In the genomic region with DNA sequence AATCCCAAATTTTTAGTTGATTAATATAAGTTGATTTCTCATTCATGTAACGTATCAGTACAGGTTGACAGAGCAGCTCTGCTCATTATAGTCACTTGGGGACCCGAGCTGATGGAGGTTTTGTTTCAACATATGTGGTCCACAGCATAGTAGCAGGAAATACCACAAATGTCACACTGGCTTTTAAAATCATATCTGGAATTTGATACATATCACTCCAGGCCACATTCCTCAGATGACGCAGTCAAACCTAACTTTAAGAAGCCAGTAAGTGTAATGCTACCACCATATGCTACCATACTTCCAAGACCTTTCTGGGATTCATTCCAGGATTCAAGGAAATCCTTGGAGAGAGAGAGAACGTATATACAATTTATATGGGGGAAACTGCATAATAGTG, we compare ENCODE assay signal across 16 cellular contexts.
A peak's percentile ranks its signal among the peaks of the same experiment; 100 is the strongest.
DNase-seq lines count a peak whose midpoint lies in the region; ATAC-seq and TF ChIP-seq lines count a peak whose summit lies in the region.
"Had no signal": no experiment of that assay in that cellular context is flagged by ENCODE, and none has a peak within 500 bp of the region (broad histone marks: within the 10 kb centered on the region; RNA-seq: fewer than 3 reads in every experiment).

No MANE protein-coding gene starts in this region.

- no peaks in the 10 kb centered on the region for H3K27me3 Mint-ChIP-seq in activated naive CD4-positive, alpha-beta T cell treated with anti-CD3 and anti-CD28 coated beads, Interleukin-2, amount 10 ng/mL, durations not matched to agents 7 days and 5 days
- H3K27me3 Mint-ChIP-seq in stimulated activated naive CD8-positive, alpha-beta T cell treated with anti-CD3 and anti-CD28 coated beads, Interleukin-15, amount 100 ng/mL, for 72 hours: no peaks in the 10 kb centered on the region
- H3K27me3 Mint-ChIP-seq: progenitor cell of endocrine pancreas had no signal

- no peak overlapping the region for H3K4me3 ChIP-seq in foreskin fibroblast (ENCODE audit: low read depth in 1 of 2, low read length in 2 of 2)
- H3K4me3 ChIP-seq: K562 had no signal

- peak; percentile 75 to 89 for ATAC-seq in activated naive CD4-positive, alpha-beta T cell treated with anti-CD3 and anti-CD28 coated beads, Interleukin-2, amount 50 U/mL, for 72 hours
- peak; percentile 89 for ATAC-seq in stimulated activated naive CD8-positive, alpha-beta T cell treated with anti-CD3 and anti-CD28 coated beads, Interleukin-15, amount 100 ng/mL, for 72 hours
- ATAC-seq in HG02970 (IDR thresholded peaks at IDR 0.05; ENCODE audit: low FRiP score, unreplicated experiment): no peak
- ATAC-seq: activated T-cell treated with anti-CD3 and anti-CD28 coated beads, Interleukin-2, amount 50 U/mL, for 4 hours; K562 had no signal

- H3K4me1 Mint-ChIP-seq in activated naive CD4-positive, alpha-beta T cell treated with anti-CD3 and anti-CD28 coated beads, Interleukin-2, amount 10 ng/mL, durations not matched to agents 7 days and 5 days: peaks cover 25% of the 10 kb centered on the region
- H3K4me1 Mint-ChIP-seq in stimulated activated naive CD8-positive, alpha-beta T cell treated with anti-CD3 and anti-CD28 coated beads, Interleukin-15, amount 100 ng/mL, for 72 hours: peaks cover 48% of the 10 kb centered on the region

- no peak for DNase-seq in activated naive CD4-positive, alpha-beta T cell treated with anti-CD3 and anti-CD28 coated beads, Interleukin-2, amount 50 U/mL, for 72 hours (ENCODE audit: low spot score in 2 of 2)
- DNase-seq in activated naive CD4-positive, alpha-beta T cell treated with anti-CD3 and anti-CD28 coated beads, Interleukin-2, amount 10 ng/mL, durations not matched to agents 7 days and 5 days: no peak
- DNase-seq in SW 1271 (lab: John Stamatoyannopoulos, UW) (peak; percentile 58 to 89), foreskin fibroblast (peak; percentile 3 to 10), LoVo (ENCODE audit: low spot score) (no peak), T-helper 9 cell (no peak)
- DNase-seq in stimulated activated naive CD8-positive, alpha-beta T cell treated with anti-CD3 and anti-CD28 coated beads, Interleukin-15, amount 100 ng/mL, for 72 hours: peak in 1 of 2 donors; percentile 28
- DNase-seq: activated T-cell treated with anti-CD3 and anti-CD28 coated beads, Interleukin-2, amount 50 U/mL, for 4 hours; midbrain; NCI-H2081; NK-92 treated with Interleukin-12 subunit alpha and Interleukin-12 subunit beta, amount 100 ng/mL, for 24 hours; SIG-M5; stimulated activated CD4-positive, alpha-beta T cell treated with anti-CD3 and anti-CD28 coated beads, Interleukin-2, amount 100 ng/mL, for 24 hours had no signal

- H3K36me3 Mint-ChIP-seq in activated naive CD4-positive, alpha-beta T cell treated with anti-CD3 and anti-CD28 coated beads, Interleukin-2, amount 50 U/mL, for 72 hours: peaks cover 12 to 15% of the 10 kb centered on the region in 2 donors
- H3K36me3 Mint-ChIP-seq in activated naive CD4-positive, alpha-beta T cell treated with anti-CD3 and anti-CD28 coated beads, Interleukin-2, amount 10 ng/mL, durations not matched to agents 7 days and 5 days: peaks cover 9% of the 10 kb centered on the region

- CTCF ChIA-PET in activated naive CD4-positive, alpha-beta T cell treated with anti-CD3 and anti-CD28 coated beads, Interleukin-2, amount 10 ng/mL, durations not matched to agents 7 days and 5 days (lab: Charles Lee): no interaction called here

- no peak overlapping the region for H3K4me3 Mint-ChIP-seq in activated naive CD4-positive, alpha-beta T cell treated with anti-CD3 and anti-CD28 coated beads, Interleukin-2, amount 10 ng/mL, durations not matched to agents 7 days and 5 days
- no peak overlapping the region for H3K4me3 Mint-ChIP-seq in stimulated activated naive CD8-positive, alpha-beta T cell treated with anti-CD3 and anti-CD28 coated beads, Interleukin-15, amount 100 ng/mL, for 72 hours
- H3K4me3 Mint-ChIP-seq: activated T-cell treated with anti-CD3 and anti-CD28 coated beads, Interleukin-2, amount 50 U/mL, for 4 hours had no signal

- peaks cover 0 to 3% of the 10 kb centered on the region in 2 donors for H3K9me3 Mint-ChIP-seq in activated naive CD4-positive, alpha-beta T cell treated with anti-CD3 and anti-CD28 coated beads, Interleukin-2, amount 50 U/mL, for 72 hours
- no peaks in the 10 kb centered on the region for H3K9me3 Mint-ChIP-seq in activated naive CD4-positive, alpha-beta T cell treated with anti-CD3 and anti-CD28 coated beads, Interleukin-2, amount 10 ng/mL, durations not matched to agents 7 days and 5 days
- H3K9me3 Mint-ChIP-seq in stimulated activated naive CD8-positive, alpha-beta T cell treated with anti-CD3 and anti-CD28 coated beads, Interleukin-15, amount 100 ng/mL, for 72 hours: peaks cover 6% of the 10 kb centered on the region in 2 donors
- H3K9me3 Mint-ChIP-seq: activated T-cell treated with anti-CD3 and anti-CD28 coated beads, Interleukin-2, amount 50 U/mL, for 4 hours had no signal

- no peak overlapping the region for H3K27ac Mint-ChIP-seq in activated naive CD4-positive, alpha-beta T cell treated with anti-CD3 and anti-CD28 coated beads, Interleukin-2, amount 50 U/mL, for 72 hours
- no peak overlapping the region for H3K27ac Mint-ChIP-seq in activated naive CD4-positive, alpha-beta T cell treated with anti-CD3 and anti-CD28 coated beads, Interleukin-2, amount 10 ng/mL, durations not matched to agents 7 days and 5 days
- no peak overlapping the region for H3K27ac Mint-ChIP-seq in stimulated activated naive CD8-positive, alpha-beta T cell treated with anti-CD3 and anti-CD28 coated beads, Interleukin-15, amount 100 ng/mL, for 72 hours

- TF ChIP-seq CTCF in foreskin fibroblast (IDR thresholded peaks at IDR 0.05; ENCODE audit: low read depth, low read length): no peak

Comparison
In these comparisons a context has a peak if more than half of its experiments do, and no peak if none do; other contexts are left out.
1. DNase-seq: peak in SW 1271 (2 of 2) and foreskin fibroblast (2 of 2); none in activated naive CD4-positive, alpha-beta T cell treated with anti-CD3 and anti-CD28 coated beads, Interleukin-2, amount 50 U/mL, for 72 hours (0 of 2), activated naive CD4-positive, alpha-beta T cell treated with anti-CD3 and anti-CD28 coated beads, Interleukin-2, amount 10 ng/mL, durations not matched to agents 7 days and 5 days (single experiment), LoVo (single experiment) and T-helper 9 cell (single experiment).